ENCODE assay signal across 1 cellular context in the genomic region with DNA sequence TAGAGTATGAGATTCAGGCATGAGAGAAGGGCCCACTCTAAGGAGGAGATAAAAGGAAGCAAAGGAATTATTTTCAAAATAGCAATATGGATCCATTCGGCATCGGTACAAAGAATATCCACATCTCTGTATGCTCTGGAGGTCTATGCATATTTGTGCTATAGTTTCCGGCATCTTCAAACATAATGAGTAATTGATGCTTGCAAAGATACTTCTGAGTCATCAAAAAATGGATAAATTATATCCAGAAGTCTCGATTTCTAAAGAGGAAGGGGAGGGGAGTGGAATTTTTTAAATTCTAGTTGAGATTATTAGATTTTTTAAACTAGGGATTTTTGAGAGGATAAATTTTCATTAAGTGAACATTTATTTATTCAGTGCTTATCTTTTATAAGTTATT.
TF ChIP-seq lines count a peak whose summit lies in the region.

No MANE protein-coding gene starts in this region.

TF ChIP-seq in SK-N-SH, 30 proteins besides CTCF, POLR2A, EP300 and RAD21 (continued from another document):
- TF ChIP-seq, protein P1, sequence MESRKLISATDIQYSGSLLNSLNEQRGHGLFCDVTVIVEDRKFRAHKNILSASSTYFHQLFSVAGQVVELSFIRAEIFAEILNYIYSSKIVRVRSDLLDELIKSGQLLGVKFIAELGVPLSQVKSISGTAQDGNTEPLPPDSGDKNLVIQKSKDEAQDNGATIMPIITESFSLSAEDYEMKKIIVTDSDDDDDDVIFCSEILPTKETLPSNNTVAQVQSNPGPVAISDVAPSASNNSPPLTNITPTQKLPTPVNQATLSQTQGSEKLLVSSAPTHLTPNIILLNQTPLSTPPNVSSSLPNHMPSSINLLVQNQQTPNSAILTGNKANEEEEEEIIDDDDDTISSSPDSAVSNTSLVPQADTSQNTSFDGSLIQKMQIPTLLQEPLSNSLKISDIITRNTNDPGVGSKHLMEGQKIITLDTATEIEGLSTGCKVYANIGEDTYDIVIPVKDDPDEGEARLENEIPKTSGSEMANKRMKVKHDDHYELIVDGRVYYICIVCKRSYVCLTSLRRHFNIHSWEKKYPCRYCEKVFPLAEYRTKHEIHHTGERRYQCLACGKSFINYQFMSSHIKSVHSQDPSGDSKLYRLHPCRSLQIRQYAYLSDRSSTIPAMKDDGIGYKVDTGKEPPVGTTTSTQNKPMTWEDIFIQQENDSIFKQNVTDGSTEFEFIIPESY (IDR thresholded peaks at IDR 0.05; ENCODE audit: borderline replicate concordance, low read depth) = no peak
- TF ChIP-seq TAF1 (IDR thresholded peaks at IDR 0.05; ENCODE audit: borderline replicate concordance, low read depth, low read length) = no peak
- no peak for TF ChIP-seq GABPA (IDR thresholded peaks at IDR 0.05; ENCODE audit: low read depth)
- TF ChIP-seq TCF12 (IDR thresholded peaks at IDR 0.05) = peak; percentile 75
- TF ChIP-seq RFX5 (IDR thresholded peaks at IDR 0.05; ENCODE audit: low read length) = no peak
- peak; percentile 50; the same call in 1 of the 2 replicates for TF ChIP-seq NFIC (IDR thresholded peaks at IDR 0.05; ENCODE audit: borderline replicate concordance)
